Comparison of ENCODE assay signal across 9 cellular contexts in genomic region chr10:124703778-124704427, GRCh38. TPM values are rescaled to one million over a fixed set of nuclear protein-coding genes. Genes with fewer than 3 reads are reported as not detected.
DNase-seq lines count a peak whose midpoint lies in the region; TF ChIP-seq lines count a peak whose summit lies in the region.
"Had no signal": no experiment of that assay in that cellular context is flagged by ENCODE, and none has a peak within 500 bp of the region (broad histone marks: within the 10 kb centered on the region; RNA-seq: fewer than 3 reads in every experiment).

No MANE protein-coding gene starts in this region.

- H3K4me2 ChIP-seq in BLaER1 (peak overlapping the region; percentile 90), OCI-LY7 (ENCODE audit: low read length) (peak overlapping the region; percentile 55)

- POLR2A ChIA-PET in OCI-LY7 (lab: Charles Lee), result interaction anchor here (0.5 to 5.9 kb wide), 8 partner anchors 9 to 168 kb away, joined by 3 to 50 read pairs (median 4); no protein-coding TSS in a partner anchor

- intact Hi-C loops in OCI-LY7 (cut with micrococcal nuclease; ENCODE audit: unreplicated experiment), result loop anchor here (1.0 kb wide), 2 partner anchors 15 to 37 kb away; no protein-coding TSS in a partner anchor

- H2AFZ ChIP-seq in OCI-LY7 (ENCODE audit: low read length), result no peak overlapping the region

- no peaks in the 10 kb centered on the region for H3K9me2 ChIP-seq in OCI-LY7 (ENCODE audit: insufficient read depth, low read length)

- peak overlapping the region; percentile 67 for H3K9ac ChIP-seq in BLaER1

- no peak overlapping the region for H3K4me3 ChIP-seq in BLaER1
- peak overlapping the region; percentile 14 for H3K4me3 ChIP-seq in OCI-LY7 (ENCODE audit: low read depth, low read length, poor library complexity, severe bottlenecking)
- H3K4me3 ChIP-seq in neutrophil (ENCODE audit: low read depth in 1 of 2, low read length in 1 of 2), result no peak overlapping the region

- H3K4me1 ChIP-seq in BLaER1, result peaks cover 100% of the 10 kb centered on the region
- H3K4me1 ChIP-seq in OCI-LY7 (ENCODE audit: insufficient read depth, low read length, poor library complexity, severe bottlenecking), result peaks cover 84% of the 10 kb centered on the region
- H3K4me1 ChIP-seq in neutrophil (ENCODE audit: control insufficient read depth in 1 of 2, insufficient read depth in 1 of 2, low read depth in 1 of 2, low read length in 1 of 2), result peaks cover 99 to 100% of the 10 kb centered on the region in 2 experiments

- peaks cover 23% of the 10 kb centered on the region; the same call in 1 of the 2 replicates for H3K79me2 ChIP-seq in OCI-LY7 (ENCODE audit: insufficient read depth, low read depth, low read length)

- DNase-seq in OCI-LY7 (ENCODE audit: low spot score) (peak; percentile 94), fibroblast of peridontal ligament (ENCODE audit: extremely low read depth) (peak; percentile 18), NCI-H446 treated with DMSO at 0.1 percent for 48 hours (lab: John Stamatoyannopoulos, UW) (no peak), NCI-H128 (lab: John Stamatoyannopoulos, UW; ENCODE audit: unreplicated experiment) (no peak), NCI-H226 (no peak), activated gamma-delta T cell (lab: John Stamatoyannopoulos, UW) (no peak)
- DNase-seq: NCI-H2227 treated with DMSO at 0.1 percent for 48 hours had no signal

- no peaks in the 10 kb centered on the region for H3K27me3 ChIP-seq in BLaER1
- H3K27me3 ChIP-seq in neutrophil, result no peaks in the 10 kb centered on the region

- H3K27ac ChIP-seq in BLaER1 (peak overlapping the region; percentile 86), OCI-LY7 (ENCODE audit: low read depth, low read length, poor library complexity, severe bottlenecking) (peak overlapping the region; percentile 88), neutrophil (peak overlapping the region; percentile 94)

- H4K20me1 ChIP-seq in BLaER1 (peaks cover 90% of the 10 kb centered on the region), OCI-LY7 (ENCODE audit: insufficient read depth, low read length) (no peaks in the 10 kb centered on the region)

- CTCF ChIA-PET in OCI-LY7 (lab: Charles Lee; ENCODE audit: unreplicated experiment), result interaction anchor here (0.6 to 0.9 kb wide), 3 partner anchors 14 to 170 kb away, joined by 3 read pairs; no protein-coding TSS in a partner anchor

- no peak for TF ChIP-seq CTCF in OCI-LY7 (conservative IDR thresholded peaks at IDR 0.05; ENCODE audit: low read length)
- TF ChIP-seq CTCF in neutrophil (IDR thresholded peaks at IDR 0.05), result no peak

- BruUV-seq in OCI-LY7 (replicated peaks; lab: Mats Ljungman, UMichigan), result no TSS peak

- H3K9me3 ChIP-seq in BLaER1, result no peaks in the 10 kb centered on the region
- no peaks in the 10 kb centered on the region for H3K9me3 ChIP-seq in OCI-LY7 (ENCODE audit: low read length)
- no peaks in the 10 kb centered on the region for H3K9me3 ChIP-seq in neutrophil

- H3K36me3 ChIP-seq in BLaER1, result peaks cover 84% of the 10 kb centered on the region
- peaks cover 82% of the 10 kb centered on the region for H3K36me3 ChIP-seq in OCI-LY7 (ENCODE audit: insufficient read depth, low read length)
- peaks cover 35% of the 10 kb centered on the region for H3K36me3 ChIP-seq in neutrophil

RNA-seq across cellular contexts. Expression of gene FAM53B, which starts 40.3 kb away (rescaled TPM):
- 37.6 and 56.6 TPM in 2 replicates for total RNA-seq in OCI-LY7 (2014; rRNA removed; shearing (Covaris generic))
- 50.5 and 58.5 TPM in 2 replicates for total RNA-seq in OCI-LY7 (2022)

Comparison
In these comparisons a context has a peak if more than half of its experiments do, and no peak if none do; other contexts are left out.
1. DNase-seq: peak in OCI-LY7 (single experiment) and fibroblast of peridontal ligament (single experiment); none in NCI-H446 treated with DMSO at 0.1 percent for 48 hours (single experiment), NCI-H128 (single experiment), NCI-H226 (single experiment) and activated gamma-delta T cell (single experiment).
2. Peak in every context shown above with its lines, with median percentiles within 50 percentile points of each other: H3K27ac ChIP-seq.